In the genomic region with DNA sequence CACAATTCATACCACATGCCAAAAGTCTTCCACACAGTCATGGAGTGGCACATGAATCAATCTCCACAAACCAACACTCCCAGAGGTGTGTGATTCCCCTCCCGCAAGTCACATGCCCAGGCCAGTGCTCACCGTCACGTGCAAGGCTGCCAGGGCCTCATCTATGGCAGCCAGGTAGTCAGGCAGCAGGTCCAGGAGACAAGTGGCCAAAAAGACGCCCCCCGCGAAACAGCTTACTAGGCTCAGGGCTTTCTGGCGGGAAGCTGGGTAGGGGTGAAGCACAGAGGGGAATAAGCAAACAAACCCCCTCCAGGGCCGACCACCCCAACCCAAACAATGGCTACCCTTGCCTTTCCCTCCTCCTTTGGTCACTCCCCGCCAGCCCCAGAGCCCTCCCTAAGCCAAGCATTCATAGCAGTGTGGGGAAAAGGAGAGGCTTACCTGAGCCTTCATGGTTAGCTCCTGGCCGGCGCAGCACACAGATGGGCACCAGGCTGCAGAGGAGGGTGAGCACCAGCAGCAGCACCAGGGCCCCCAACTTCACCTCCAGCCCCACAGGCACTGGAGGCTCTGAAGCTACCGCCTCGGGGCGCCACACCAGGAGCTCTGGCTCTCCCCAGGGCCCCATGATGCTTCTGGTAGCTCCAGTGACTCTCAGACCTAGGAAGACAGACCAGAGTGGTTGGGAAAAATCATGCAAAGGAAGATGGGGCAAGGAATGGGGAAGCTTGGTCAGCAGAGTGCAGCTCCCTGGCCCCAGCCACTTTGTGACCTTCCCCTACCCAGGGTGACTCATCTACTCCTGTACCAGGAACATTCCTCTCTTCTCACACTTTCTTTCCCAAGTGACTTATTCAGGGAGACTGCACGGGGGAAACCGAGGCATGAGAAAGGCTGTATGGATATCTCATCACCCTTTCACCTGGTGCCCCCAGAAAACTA, we compare ENCODE assay signal across 6 cellular contexts. TPM values are rescaled to one million over a fixed set of nuclear protein-coding genes. Genes with fewer than 3 reads are reported as not detected.
A peak's percentile ranks its signal among the peaks of the same experiment; 100 is the strongest.
DNase-seq lines count a peak whose midpoint lies in the region; ATAC-seq and TF ChIP-seq lines count a peak whose summit lies in the region.

No MANE protein-coding gene starts in this region.

- no peak for DNase-seq in GM13976 (ENCODE audit: low spot score)
- DNase-seq in left lung = peak in 1 of 2 donors; percentile 79
- no peak for DNase-seq in GDM1 (lab: John Stamatoyannopoulos, UW)
- no peak for DNase-seq in cerebellum (ENCODE audit: low spot score)

- no peaks in the 10 kb centered on the region for H3K9me3 ChIP-seq in left lung

- no peaks in the 10 kb centered on the region for H3K27me3 ChIP-seq in left lung

- H3K36me3 ChIP-seq in left lung = peaks cover 0 to 25% of the 10 kb centered on the region in 2 donors

- peak; percentile 20 for ATAC-seq in left lung
- no peak for ATAC-seq in GM19452 (IDR thresholded peaks at IDR 0.05; ENCODE audit: unreplicated experiment)

- peak overlapping the region; percentile 70 for H3K4me3 ChIP-seq in WI38 (ENCODE audit: low read depth, low read length)
- peak overlapping the region; percentile 69 to 89 for H3K4me3 ChIP-seq in left lung

- intact Hi-C loops in left lung (cut with DNase I) = no loop called here

- in situ Hi-C loops in GM13976 (cut with MboI; ENCODE audit: low sequenced_read_pairs, unreplicated experiment) = no loop called here

- H3K4me1 ChIP-seq in left lung = peaks cover 18 to 80% of the 10 kb centered on the region in 2 donors

- peak overlapping the region; percentile 97 to 98 for H3K27ac ChIP-seq in left lung

- TF ChIP-seq CTCF in GM13976 (IDR thresholded peaks at IDR 0.05; ENCODE audit: borderline replicate concordance, control extremely low read depth, extremely low read depth, insufficient read depth, missing control alignments) (peak; percentile 24), WI38 (IDR thresholded peaks at IDR 0.05; ENCODE audit: low read depth, low read length) (no peak), left lung (IDR thresholded peaks at IDR 0.05) (no peak)

RNA-seq across cellular contexts. Expression of gene SLC39A1, which starts 1.0 kb away (rescaled TPM):
- total RNA-seq in left lung (100 to 1,000 TPM; 111 to 185 TPM), cerebellum (22.0 TPM)

RNA-seq across cellular contexts. Expression of gene CRTC2, which starts 3.9 kb away (rescaled TPM):
- total RNA-seq in left lung = 10 to 100 TPM; 39.7 to 54.3 TPM
- total RNA-seq in cerebellum = 13.2 TPM

RNA-seq across cellular contexts. Expression of gene CREB3L4, which starts 5.3 kb away (rescaled TPM):
- 1 to 10 TPM; 9.3 to 10.0 TPM for total RNA-seq in left lung
- 13.8 TPM for total RNA-seq in cerebellum

RNA-seq across cellular contexts. Expression of gene JTB, which starts 15.1 kb away (rescaled TPM):
- total RNA-seq in left lung (100 to 1,000 TPM; 142 to 148 TPM), cerebellum (29.2 TPM)

RNA-seq across cellular contexts. Expression of gene DENND4B, which starts 15.8 kb away (rescaled TPM):
- total RNA-seq in left lung = 100 to 1,000 TPM in 1 of 2 donors, 10 to 100 TPM in 1; 49.5 to 106 TPM
- total RNA-seq in cerebellum = 31.1 TPM
